ENCODE assay signal across 8 cellular contexts in the genomic region with DNA sequence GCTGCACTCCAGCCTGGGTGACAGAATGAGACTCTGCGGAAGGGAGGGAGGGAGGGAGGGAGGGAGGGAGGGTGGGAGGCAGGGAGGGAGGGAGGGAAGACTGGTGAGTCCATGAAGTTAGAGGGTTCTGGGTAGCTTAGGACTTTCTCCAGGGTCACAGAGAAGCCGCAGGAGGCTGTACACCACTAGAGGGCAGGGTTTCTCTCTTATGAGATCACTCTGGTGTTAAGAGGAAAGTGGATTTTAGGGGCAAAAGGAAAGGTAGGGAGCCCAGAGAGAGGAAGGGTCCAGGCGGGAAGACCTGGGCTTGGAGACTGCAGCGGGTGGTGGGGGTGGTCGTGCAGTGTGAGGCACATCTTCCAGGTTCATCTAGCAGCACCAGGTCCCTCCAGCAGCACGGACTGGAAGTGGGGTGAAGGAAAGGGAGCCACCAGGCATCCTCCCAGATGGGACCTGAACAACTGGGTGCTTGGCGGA. TPM values are rescaled to one million over a fixed set of nuclear protein-coding genes. Genes with fewer than 3 reads are reported as not detected.
DNase-seq lines count a peak whose midpoint lies in the region; ATAC-seq and TF ChIP-seq lines count a peak whose summit lies in the region.

No MANE protein-coding gene starts in this region.

- peak in 2 of 10 experiments; percentile 4 to 5 for DNase-seq in CD4-positive, alpha-beta T cell
- DNase-seq in H4 (ENCODE audit: low spot score) (peak; percentile 81), NCI-H510A treated with DMSO at 0.1 percent for 48 hours (lab: John Stamatoyannopoulos, UW) (peak; percentile 84), left ventricle myocardium inferior (no peak), retinal pigment epithelial cell (ENCODE audit: low read depth) (no peak)
- DNase-seq in activated naive CD8-positive, alpha-beta T cell treated with anti-CD3 and anti-CD28 coated beads for 36 hours = peak; percentile 18

- no peaks in the 10 kb centered on the region for H3K27me3 Mint-ChIP-seq in CD4-positive, alpha-beta T cell
- no peaks in the 10 kb centered on the region for H3K27me3 Mint-ChIP-seq in activated naive CD8-positive, alpha-beta T cell treated with anti-CD3 and anti-CD28 coated beads for 36 hours

- H3K27me3 ChIP-seq in CD4-positive, alpha-beta T cell (ENCODE audit: control insufficient read depth, insufficient read depth, low read length) = no peaks in the 10 kb centered on the region
- no peaks in the 10 kb centered on the region for H3K27me3 ChIP-seq in left ventricle myocardium inferior (ENCODE audit: low read depth)

- no peaks in the 10 kb centered on the region for H3K9me3 Mint-ChIP-seq in CD4-positive, alpha-beta T cell
- H3K9me3 Mint-ChIP-seq in activated naive CD8-positive, alpha-beta T cell treated with anti-CD3 and anti-CD28 coated beads for 36 hours = no peaks in the 10 kb centered on the region

- POLR2A ChIA-PET in CD4-positive, alpha-beta T cell (lab: Charles Lee) = no interaction called here

- no peaks in the 10 kb centered on the region for H3K36me3 Mint-ChIP-seq in CD4-positive, alpha-beta T cell (ENCODE audit: low read depth)
- no peaks in the 10 kb centered on the region for H3K36me3 Mint-ChIP-seq in activated naive CD8-positive, alpha-beta T cell treated with anti-CD3 and anti-CD28 coated beads for 36 hours

- H3K9me3 ChIP-seq in CD4-positive, alpha-beta T cell (ENCODE audit: control insufficient read depth, low read length) = no peaks in the 10 kb centered on the region
- H3K9me3 ChIP-seq in left ventricle myocardium inferior (replicated peaks) = no peaks in the 10 kb centered on the region

- H3K27ac ChIP-seq in CD4-positive, alpha-beta T cell (ENCODE audit: low read depth, low read length) = no peak overlapping the region
- peak overlapping the region; percentile 88 for H3K27ac ChIP-seq in left ventricle myocardium inferior (replicated peaks)

- no peaks in the 10 kb centered on the region for H3K36me3 ChIP-seq in left ventricle myocardium inferior

- ATAC-seq in CD4-positive, alpha-beta T cell (ENCODE audit: poor library complexity) = no peak
- no peak for ATAC-seq in GM21619 (IDR thresholded peaks at IDR 0.05; ENCODE audit: unreplicated experiment)
- no peak for ATAC-seq in HG03565 (IDR thresholded peaks at IDR 0.05; ENCODE audit: unreplicated experiment)

- H3K4me3 ChIP-seq in left ventricle myocardium inferior (no peak overlapping the region), retinal pigment epithelial cell (ENCODE audit: low read length) (no peak overlapping the region)

- TF ChIP-seq CTCF in CD4-positive, alpha-beta T cell (IDR thresholded peaks at IDR 0.05) = peak; percentile 24
- peak; percentile 72 for TF ChIP-seq CTCF in left ventricle myocardium inferior (IDR thresholded peaks at IDR 0.05; ENCODE audit: borderline replicate concordance)
- TF ChIP-seq CTCF in retinal pigment epithelial cell (conservative IDR thresholded peaks at IDR 0.05; ENCODE audit: low read depth, low read length) = peak; percentile 85

- intact Hi-C loops in CD4-positive, alpha-beta T cell (cut with DNase I, micrococcal nuclease) = no loop called here
- intact Hi-C loops in left ventricle myocardium inferior (cut with micrococcal nuclease) = no loop called here

- H3K4me1 Mint-ChIP-seq in CD4-positive, alpha-beta T cell (ENCODE audit: low read depth) = no peaks in the 10 kb centered on the region
- H3K4me1 Mint-ChIP-seq in activated naive CD8-positive, alpha-beta T cell treated with anti-CD3 and anti-CD28 coated beads for 36 hours = no peaks in the 10 kb centered on the region

- CTCF ChIA-PET in CD4-positive, alpha-beta T cell (lab: Charles Lee) = no interaction called here

- H3K4me3 Mint-ChIP-seq in CD4-positive, alpha-beta T cell = no peak overlapping the region
- no peak overlapping the region for H3K4me3 Mint-ChIP-seq in activated naive CD8-positive, alpha-beta T cell treated with anti-CD3 and anti-CD28 coated beads for 36 hours

- peaks cover 83% of the 10 kb centered on the region for H3K4me1 ChIP-seq in left ventricle myocardium inferior

- H3K27ac Mint-ChIP-seq in CD4-positive, alpha-beta T cell = no peak overlapping the region
- no peak overlapping the region for H3K27ac Mint-ChIP-seq in activated naive CD8-positive, alpha-beta T cell treated with anti-CD3 and anti-CD28 coated beads for 36 hours

RNA-seq across cellular contexts. Expression of a gene that starts 48.7 kb away (rescaled TPM):
- total RNA-seq in CD4-positive, alpha-beta T cell = 1 to 10 TPM; 2.3 to 2.5 TPM
- total RNA-seq in H4 (2014; rRNA removed; shearing (Covaris generic)) = 2.1 and 3.3 TPM in 2 replicates
- total RNA-seq in activated naive CD8-positive, alpha-beta T cell treated with anti-CD3 and anti-CD28 coated beads for 36 hours = 1 to 10 TPM; 4.3 TPM
- total RNA-seq in left ventricle myocardium inferior = 1.7 TPM

RNA-seq across cellular contexts. Expression of a gene that starts 58.0 kb away (rescaled TPM):
- under 1 TPM in 1 of 2 experiments, not detected in 1; 0.03 TPM for total RNA-seq in CD4-positive, alpha-beta T cell
- 6.8 and 7.1 TPM in 2 replicates for total RNA-seq in H4 (2014; rRNA removed; shearing (Covaris generic))
- total RNA-seq in activated naive CD8-positive, alpha-beta T cell treated with anti-CD3 and anti-CD28 coated beads for 36 hours = under 1 TPM in 1 of 2 experiments, not detected in 1; 0.04 TPM
- 15.6 TPM for total RNA-seq in left ventricle myocardium inferior

Comparison
In these comparisons a context has a peak if more than half of its experiments do, and no peak if none do; other contexts are left out.
1. DNase-seq: peak in H4 (single experiment), NCI-H510A treated with DMSO at 0.1 percent for 48 hours (single experiment) and activated naive CD8-positive, alpha-beta T cell treated with anti-CD3 and anti-CD28 coated beads for 36 hours (single experiment); none in left ventricle myocardium inferior (single experiment) and retinal pigment epithelial cell (single experiment).
2. CTCF ChIP-seq: peak in every context shown above with its lines; median percentile 85 in retinal pigment epithelial cell; 72 in left ventricle myocardium inferior; 24 in CD4-positive, alpha-beta T cell.